ENCODE assay signal across 1 cellular context in genomic region chr2:109266998-109267854, GRCh38.
TF ChIP-seq lines count a peak whose summit lies in the region.

No MANE protein-coding gene starts in this region.

TF ChIP-seq in HepG2, 621 proteins besides CTCF, POLR2A, EP300 and RAD21 (continued from another document and continues in another):
- no peak for TF ChIP-seq ZNF12 (CRISPR knock-in tag; IDR thresholded peaks at IDR 0.05)
- no peak for TF ChIP-seq BCLAF1 (IDR thresholded peaks at IDR 0.05)
- no peak for TF ChIP-seq RBAK (CRISPR knock-in tag; IDR thresholded peaks at IDR 0.05)
- TF ChIP-seq ARID4A (CRISPR knock-in tag; IDR thresholded peaks at IDR 0.05; ENCODE audit: borderline replicate concordance): no peak
- peak; percentile 50; the same call in 1 of the 2 replicates for TF ChIP-seq CEBPB (IDR thresholded peaks at IDR 0.05; ENCODE audit: borderline replicate concordance, low read depth, low read length)
- no peak for TF ChIP-seq ZNF788 (CRISPR knock-in tag; IDR thresholded peaks at IDR 0.05; ENCODE audit: borderline replicate concordance)
- TF ChIP-seq ZNF281 (CRISPR knock-in tag; IDR thresholded peaks at IDR 0.05; ENCODE audit: borderline replicate concordance): no peak
- TF ChIP-seq ZNF816 (CRISPR knock-in tag; IDR thresholded peaks at IDR 0.05; ENCODE audit: borderline replicate concordance): no peak
- TF ChIP-seq ZBTB21 (CRISPR knock-in tag; IDR thresholded peaks at IDR 0.05): no peak
- no peak for TF ChIP-seq YY1 (IDR thresholded peaks at IDR 0.05; ENCODE audit: insufficient read depth, insufficient replicate concordance, low read depth, low read length)
- no peak for TF ChIP-seq TOPORS (CRISPR knock-in tag; IDR thresholded peaks at IDR 0.05)
- TF ChIP-seq ZNF350 (CRISPR knock-in tag; IDR thresholded peaks at IDR 0.05; ENCODE audit: borderline replicate concordance, low read depth): no peak
- no peak for TF ChIP-seq CERS6 (CRISPR knock-in tag; IDR thresholded peaks at IDR 0.05)
- TF ChIP-seq TIGD3 (CRISPR knock-in tag; IDR thresholded peaks at IDR 0.05; ENCODE audit: borderline replicate concordance): no peak
- no peak for TF ChIP-seq MNT (IDR thresholded peaks at IDR 0.05)
- TF ChIP-seq ZNF740 (CRISPR knock-in tag; IDR thresholded peaks at IDR 0.05): no peak
- no peak for TF ChIP-seq GABPA (IDR thresholded peaks at IDR 0.05; ENCODE audit: low read depth, low read length)
- TF ChIP-seq GABPA (CRISPR knock-in tag; IDR thresholded peaks at IDR 0.05; ENCODE audit: low read depth): peak; percentile 55; the same call in 1 of the 2 replicates
- no peak for TF ChIP-seq RAD51 (IDR thresholded peaks at IDR 0.05; ENCODE audit: borderline replicate concordance)
- no peak for TF ChIP-seq ZNF407 (CRISPR knock-in tag; IDR thresholded peaks at IDR 0.05; ENCODE audit: not compliant biosample characterization)
- TF ChIP-seq ZBTB1 (CRISPR knock-in tag; IDR thresholded peaks at IDR 0.05; ENCODE audit: borderline replicate concordance): no peak
- TF ChIP-seq HINFP (CRISPR knock-in tag; IDR thresholded peaks at IDR 0.05; ENCODE audit: low read depth): no peak
- TF ChIP-seq FOXC1 (CRISPR knock-in tag; IDR thresholded peaks at IDR 0.05; ENCODE audit: borderline replicate concordance): no peak
- TF ChIP-seq PREB (CRISPR knock-in tag; IDR thresholded peaks at IDR 0.05): no peak
- no peak for TF ChIP-seq ZNF253 (CRISPR knock-in tag; IDR thresholded peaks at IDR 0.05; ENCODE audit: borderline replicate concordance)
- no peak for TF ChIP-seq NBN (conservative IDR thresholded peaks at IDR 0.05)
